ENCODE assay signal across 23 cellular contexts in genomic region chr7:138918756-138919155, GRCh38.
"Had no signal": no experiment of that assay in that cellular context is flagged by ENCODE, and none has a peak within 500 bp of the region (broad histone marks: within the 10 kb centered on the region; RNA-seq: fewer than 3 reads in every experiment).

No MANE protein-coding gene starts in this region.

- H3K27me3 ChIP-seq: SJSA1 had no signal

- H3K27ac Mint-ChIP-seq: activated CD8-positive, alpha-beta memory T cell treated with anti-CD3 and anti-CD28 coated beads, Interleukin-2, amount 10 ng/mL, durations not matched to agents 7 days and 5 days; activated CD8-positive, alpha-beta T cell treated with anti-CD3 and anti-CD28 coated beads, Interleukin-2, amount 10 ng/mL, durations not matched to agents 7 days and 5 days; activated naive CD4-positive, alpha-beta T cell treated with anti-CD3 and anti-CD28 coated beads, Interleukin-2, amount 50 U/mL, for 72 hours; activated naive CD8-positive, alpha-beta T cell treated with anti-CD3 and anti-CD28 coated beads, Interleukin-2, amount 50 U/mL, for 24 hours; T-helper 2 cell treated with Interferon-gamma antibody and Interleukin-4, amounts not matched to agents 5 μg/mL and 100 μg/mL, for 36 hours had no signal

- H3K4me3 ChIP-seq: SJSA1 had no signal

- DNase-seq: activated CD4-positive, alpha-beta T cell treated with anti-CD3 and anti-CD28 coated beads for 4 hours; activated CD8-positive, alpha-beta memory T cell treated with anti-CD3 and anti-CD28 coated beads, Interleukin-2, amount 10 ng/mL, durations not matched to agents 7 days and 5 days; activated CD8-positive, alpha-beta T cell treated with anti-CD3 and anti-CD28 coated beads, Interleukin-2, amount 10 ng/mL, durations not matched to agents 7 days and 5 days; activated effector memory CD4-positive, alpha-beta T cell treated with anti-CD3 and anti-CD28 coated beads, Interleukin-2, amount 50 U/mL, for 16 hours; activated naive CD4-positive, alpha-beta T cell treated with Interleukin-2 at 50 U/mL for 16 hours; activated naive CD8-positive, alpha-beta T cell treated with anti-CD3 and anti-CD28 coated beads, Interleukin-2, amount 50 U/mL, for 24 hours; activated T-cell treated with anti-CD3 and anti-CD28 coated beads, Interleukin-2, amount 50 U/mL, for 4 hours; amniotic stem cell; MM.1S; NCI-H1105; NCI-H1436; NCI-H1694 treated with DMSO at 0.1 percent for 48 hours; NCI-H2029 treated with DMSO at 0.1 percent for 48 hours; NCI-H510A treated with DMSO at 0.1 percent for 48 hours; NCI-H69; SHP77; SW 1271 had no signal

- H3K9me3 Mint-ChIP-seq: activated naive CD4-positive, alpha-beta T cell treated with anti-CD3 and anti-CD28 coated beads, Interleukin-2, amount 50 U/mL, for 72 hours; activated naive CD8-positive, alpha-beta T cell treated with anti-CD3 and anti-CD28 coated beads, Interleukin-2, amount 50 U/mL, for 24 hours; activated T-cell treated with anti-CD3 and anti-CD28 coated beads, Interleukin-2, amount 50 U/mL, for 4 hours; T-helper 2 cell treated with Interferon-gamma antibody and Interleukin-4, amounts not matched to agents 5 μg/mL and 100 μg/mL, for 36 hours had no signal

- FAIRE-seq: RCC 7860 had no signal

- H3K9me3 ChIP-seq: SJSA1 had no signal

- H3K36me3 Mint-ChIP-seq: activated CD8-positive, alpha-beta memory T cell treated with anti-CD3 and anti-CD28 coated beads, Interleukin-2, amount 10 ng/mL, durations not matched to agents 7 days and 5 days; activated naive CD4-positive, alpha-beta T cell treated with anti-CD3 and anti-CD28 coated beads, Interleukin-2, amount 50 U/mL, for 72 hours had no signal

- ATAC-seq: activated CD4-positive, CD25-positive, alpha-beta regulatory T cell treated with anti-CD3 and anti-CD28 coated beads, Interleukin-2, amount 50 U/mL, for 24 hours; activated CD8-positive, alpha-beta memory T cell treated with anti-CD3 and anti-CD28 coated beads, Interleukin-2, amount 10 ng/mL, durations not matched to agents 7 days and 5 days; activated CD8-positive, alpha-beta T cell treated with anti-CD3 and anti-CD28 coated beads, Interleukin-2, amount 10 ng/mL, durations not matched to agents 7 days and 5 days; activated naive CD4-positive, alpha-beta T cell treated with anti-CD3 and anti-CD28 coated beads, Interleukin-2, amount 50 U/mL, for 72 hours; activated naive CD8-positive, alpha-beta T cell treated with anti-CD3 and anti-CD28 coated beads, Interleukin-2, amount 50 U/mL, for 24 hours; activated T-cell treated with anti-CD3 and anti-CD28 coated beads, Interleukin-2, amount 50 U/mL, for 4 hours; SK-N-SH treated with all-trans-retinoic acid at 6 μM for 48 hours had no signal

- H3K4me3 Mint-ChIP-seq: activated CD8-positive, alpha-beta memory T cell treated with anti-CD3 and anti-CD28 coated beads, Interleukin-2, amount 10 ng/mL, durations not matched to agents 7 days and 5 days; activated CD8-positive, alpha-beta T cell treated with anti-CD3 and anti-CD28 coated beads, Interleukin-2, amount 10 ng/mL, durations not matched to agents 7 days and 5 days; activated naive CD8-positive, alpha-beta T cell treated with anti-CD3 and anti-CD28 coated beads, Interleukin-2, amount 50 U/mL, for 24 hours; activated T-cell treated with anti-CD3 and anti-CD28 coated beads, Interleukin-2, amount 50 U/mL, for 4 hours; T-helper 2 cell treated with Interferon-gamma antibody and Interleukin-4, amounts not matched to agents 5 μg/mL and 100 μg/mL, for 36 hours had no signal
